8 cellular contexts compared by ENCODE assay signal in genomic region chr12:94832780-94833760, GRCh38.
DNase-seq lines count a peak whose midpoint lies in the region; ATAC-seq and TF ChIP-seq lines count a peak whose summit lies in the region.
"Had no signal": no experiment of that assay in that cellular context is flagged by ENCODE, and none has a peak within 500 bp of the region (broad histone marks: within the 10 kb centered on the region; RNA-seq: fewer than 3 reads in every experiment).

No MANE protein-coding gene starts in this region.

- no peaks in the 10 kb centered on the region for H3K27me3 Mint-ChIP-seq in activated B cell treated with CpG ODN at 0.5 μM for 24 hours

- H3K27me3 ChIP-seq in kidney epithelial cell (ENCODE audit: control insufficient read depth, insufficient read depth, low read length) (no peaks in the 10 kb centered on the region), testis (no peaks in the 10 kb centered on the region)

- H3K9me3 ChIP-seq in testis, result no peaks in the 10 kb centered on the region

- POLR2A ChIA-PET in activated B cell treated with CpG ODN at 0.5 μM for 24 hours (lab: Charles Lee), result interaction anchor here (1.1 to 2.4 kb wide), 2 partner anchors 15 to 112 kb away, joined by 3 to 8 read pairs; no protein-coding TSS in a partner anchor

- H3K4me1 ChIP-seq in testis, result peaks cover 11% of the 10 kb centered on the region

- CTCF ChIA-PET in activated B cell treated with CpG ODN at 0.5 μM for 24 hours (lab: Charles Lee), result interaction anchor here (1.8 to 3.3 kb wide), 2 partner anchors 42 to 70 kb away, joined by 5 to 15 read pairs; no protein-coding TSS in a partner anchor

- peak overlapping the region; percentile 23 to 36 for H3K27ac ChIP-seq in testis

- H3K36me3 Mint-ChIP-seq in activated B cell treated with CpG ODN at 0.5 μM for 24 hours (ENCODE audit: low read depth), result no peaks in the 10 kb centered on the region

- peaks cover 48% of the 10 kb centered on the region for H3K4me1 Mint-ChIP-seq in activated B cell treated with CpG ODN at 0.5 μM for 24 hours

- DNase-seq in NCI-H1092 treated with DMSO at 0.1 percent for 48 hours (lab: John Stamatoyannopoulos, UW) (peak; percentile 79), activated B cell treated with CpG ODN at 0.5 μM for 24 hours (no peak), kidney epithelial cell (ENCODE audit: low read depth) (peak; percentile 44), testis (peak; percentile 23), cerebellar cortex (ENCODE audit: low spot score) (no peak), occipital lobe (lab: John Stamatoyannopoulos, UW) (no peak)
- DNase-seq: hippocampal formation had no signal

- H3K36me3 ChIP-seq in kidney epithelial cell (ENCODE audit: control insufficient read depth, insufficient read depth, low read length) (no peaks in the 10 kb centered on the region), testis (ENCODE audit: low read depth, missing control alignments) (no peaks in the 10 kb centered on the region)

- H3K9me3 Mint-ChIP-seq in activated B cell treated with CpG ODN at 0.5 μM for 24 hours, result no peaks in the 10 kb centered on the region

- H3K4me3 Mint-ChIP-seq in activated B cell treated with CpG ODN at 0.5 μM for 24 hours, result no peak overlapping the region

- WGBS in testis, 2 donors, result 58 to 63% methylated on average over 17 of the region's 17 CpGs

- TF ChIP-seq POLR2A in testis (IDR thresholded peaks at IDR 0.05), result no peak

- H3K4me3 ChIP-seq in kidney epithelial cell (ENCODE audit: low read depth, low read length) (no peak overlapping the region), testis (no peak overlapping the region)

- TF ChIP-seq CTCF in activated B cell treated with CpG ODN at 0.5 μM for 24 hours (IDR thresholded peaks at IDR 0.05), result no peak
- no peak for TF ChIP-seq CTCF in kidney epithelial cell (IDR thresholded peaks at IDR 0.05; ENCODE audit: insufficient read depth, low read length, poor library complexity, severe bottlenecking)
- TF ChIP-seq CTCF in testis (IDR thresholded peaks at IDR 0.05), result no peak

- H3K27ac Mint-ChIP-seq in activated B cell treated with CpG ODN at 0.5 μM for 24 hours, result peak overlapping the region; percentile 68

- ATAC-seq in activated B cell treated with CpG ODN at 0.5 μM for 24 hours (ENCODE audit: low read depth) (no peak), GM21447 (IDR thresholded peaks at IDR 0.05; ENCODE audit: unreplicated experiment) (no peak)

- intact Hi-C loops in activated B cell treated with CpG ODN at 0.5 μM for 24 hours (cut with micrococcal nuclease) (no loop called here), testis (cut with DNase I; ENCODE audit: low total_unique reads) (no loop called here)

Comparison
In these comparisons a context has a peak if more than half of its experiments do, and no peak if none do; other contexts are left out.
1. DNase-seq: peak in NCI-H1092 treated with DMSO at 0.1 percent for 48 hours (single experiment), kidney epithelial cell (single experiment) and testis (single experiment); none in activated B cell treated with CpG ODN at 0.5 μM for 24 hours (single experiment), cerebellar cortex (single experiment) and occipital lobe (single experiment).